Comparison of ENCODE assay signal across 1 cellular context in the genomic region with DNA sequence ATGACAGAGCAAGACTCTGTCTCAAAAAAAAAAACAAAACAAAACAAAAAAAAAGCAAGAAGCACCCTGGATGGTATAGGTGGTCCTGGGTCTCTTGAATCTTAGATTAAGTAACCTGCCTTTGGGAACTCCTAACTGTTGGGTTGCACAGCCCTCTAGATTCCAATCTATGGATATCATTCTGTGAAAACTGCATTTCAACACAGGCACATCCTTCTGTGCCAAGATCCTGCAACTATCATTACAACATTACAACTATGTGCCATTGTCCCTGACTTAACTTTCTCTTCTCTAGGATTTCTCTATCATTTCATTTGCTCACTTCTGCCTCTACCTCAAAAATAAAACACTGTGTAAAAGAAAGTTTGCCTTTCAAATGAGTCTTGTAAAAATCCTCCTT.
TF ChIP-seq lines count a peak whose summit lies in the region.

No MANE protein-coding gene starts in this region.

TF ChIP-seq in GM23338, 12 proteins besides CTCF, POLR2A, EP300 and RAD21 (continued from another document):
- TF ChIP-seq, protein P1, sequence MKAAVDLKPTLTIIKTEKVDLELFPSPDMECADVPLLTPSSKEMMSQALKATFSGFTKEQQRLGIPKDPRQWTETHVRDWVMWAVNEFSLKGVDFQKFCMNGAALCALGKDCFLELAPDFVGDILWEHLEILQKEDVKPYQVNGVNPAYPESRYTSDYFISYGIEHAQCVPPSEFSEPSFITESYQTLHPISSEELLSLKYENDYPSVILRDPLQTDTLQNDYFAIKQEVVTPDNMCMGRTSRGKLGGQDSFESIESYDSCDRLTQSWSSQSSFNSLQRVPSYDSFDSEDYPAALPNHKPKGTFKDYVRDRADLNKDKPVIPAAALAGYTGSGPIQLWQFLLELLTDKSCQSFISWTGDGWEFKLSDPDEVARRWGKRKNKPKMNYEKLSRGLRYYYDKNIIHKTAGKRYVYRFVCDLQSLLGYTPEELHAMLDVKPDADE (IDR thresholded peaks at IDR 0.05): no peak
